In the genomic region with DNA sequence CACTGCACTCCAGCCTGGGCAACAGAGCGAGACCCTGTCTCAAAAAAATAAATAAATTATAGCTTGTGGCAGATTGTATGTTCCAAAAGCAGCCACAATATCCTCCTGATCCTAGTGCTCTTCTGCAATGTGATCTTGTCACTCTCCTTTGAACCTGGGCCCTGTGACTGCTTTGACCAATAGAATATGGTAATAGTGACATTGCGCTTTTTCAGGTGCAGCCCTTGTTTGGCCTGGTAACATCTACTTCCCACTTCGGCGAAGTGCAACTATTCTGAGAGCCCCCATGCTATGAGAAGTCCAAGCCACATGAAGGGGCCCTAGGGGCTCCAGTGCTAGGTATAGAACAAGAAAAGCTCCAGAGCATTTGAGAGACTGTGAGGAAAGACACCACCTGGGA, we compare ENCODE assay signal across 32 cellular contexts.
"Had no signal": no experiment of that assay in that cellular context is flagged by ENCODE, and none has a peak within 500 bp of the region (broad histone marks: within the 10 kb centered on the region; RNA-seq: fewer than 3 reads in every experiment).

No MANE protein-coding gene starts in this region.

- H3K27ac ChIP-seq: ascending aorta, body of pancreas, breast epithelium, SJCRH30, SK-N-MC had no signal

- H3K9me3 Mint-ChIP-seq: activated CD4-positive, alpha-beta T cell treated with anti-CD3 and anti-CD28 coated beads, Interleukin-2, amount 10 ng/mL, durations not matched to agents 7 days and 5 days; activated naive CD4-positive, alpha-beta T cell treated with anti-CD3 and anti-CD28 coated beads, Interleukin-2, amount 50 U/mL, for 24 hours; activated naive CD8-positive, alpha-beta T cell treated with anti-CD3 and anti-CD28 coated beads, Interleukin-2, amount 10 ng/mL, durations not matched to agents 7 days and 5 days; activated T-cell treated with anti-CD3 and anti-CD28 coated beads, Interleukin-2, amount 50 U/mL, for 24 hours; activated T-helper 2 cell treated with anti-CD3 and anti-CD28 coated beads, Interferon-gamma antibody, Interleukin-2, Interleukin-4, amounts not matched to agents 10 μg/mL and 5 μg/mL and 100 μg/mL, durations not matched to agents 14 hours and 24 hours and 36 hours; WTC11 had no signal

- H3K4me1 ChIP-seq: body of pancreas, breast epithelium, SJCRH30 had no signal

- H3K27me3 Mint-ChIP-seq: activated CD4-positive, alpha-beta T cell treated with anti-CD3 and anti-CD28 coated beads for 36 hours had no signal

- DNase-seq: activated CD4-positive, alpha-beta T cell treated with anti-CD3 and anti-CD28 coated beads for 36 hours; activated CD4-positive, alpha-beta T cell treated with anti-CD3 and anti-CD28 coated beads, Interleukin-2, amount 10 ng/mL, durations not matched to agents 7 days and 5 days; activated CD4-positive, alpha-beta T cell treated with anti-CD3 and anti-CD28 coated beads, Interleukin-2, amount 50 U/mL, for 48 hours; activated CD8-positive, alpha-beta T cell treated with anti-CD3 and anti-CD28 coated beads, Interleukin-2, amount 10 ng/mL, durations not matched to agents 7 days and 5 days; activated gamma-delta T cell; activated naive CD4-positive, alpha-beta T cell treated with Interleukin-2 at 50 U/mL for 16 hours; activated naive CD8-positive, alpha-beta T cell treated with anti-CD3 and anti-CD28 coated beads, Interleukin-2, amount 10 ng/mL, durations not matched to agents 7 days and 5 days; activated T-cell treated with anti-CD3 and anti-CD28 coated beads, Interleukin-2, amount 50 U/mL, for 24 hours; amygdala; body of pancreas; caudate nucleus; cerebellar nuclear complex; NCI-H1092; NCI-H1436 treated with DMSO at 0.1 percent for 48 hours; NCI-H1694 treated with DMSO at 0.1 percent for 48 hours; NCI-H2029; NCI-H510A; NCI-H526; NCI-H748 treated with DMSO at 0.1 percent for 48 hours; NK-92 treated with Interleukin-12 subunit alpha and Interleukin-12 subunit beta, amount 100 ng/mL, for 24 hours; SHP77; SJCRH30; T1000 had no signal

- FAIRE-seq: TTC549 had no signal

- ATAC-seq: activated CD4-positive, alpha-beta T cell treated with anti-CD3 and anti-CD28 coated beads for 36 hours; activated CD4-positive, CD25-positive, alpha-beta regulatory T cell treated with anti-CD3 and anti-CD28 coated beads, Interleukin-2, amount 50 U/mL, for 24 hours; activated CD8-positive, alpha-beta T cell treated with anti-CD3 and anti-CD28 coated beads, Interleukin-2, amount 10 ng/mL, durations not matched to agents 7 days and 5 days; body of pancreas; Panc1; WTC11 had no signal

- H3K27ac Mint-ChIP-seq: activated CD4-positive, alpha-beta T cell treated with anti-CD3 and anti-CD28 coated beads for 36 hours; activated CD4-positive, alpha-beta T cell treated with anti-CD3 and anti-CD28 coated beads, Interleukin-2, amount 10 ng/mL, durations not matched to agents 7 days and 5 days; activated CD8-positive, alpha-beta T cell treated with anti-CD3 and anti-CD28 coated beads, Interleukin-2, amount 10 ng/mL, durations not matched to agents 7 days and 5 days; activated naive CD4-positive, alpha-beta T cell treated with anti-CD3 and anti-CD28 coated beads, Interleukin-2, amount 50 U/mL, for 24 hours; activated naive CD8-positive, alpha-beta T cell treated with anti-CD3 and anti-CD28 coated beads, Interleukin-2, amount 10 ng/mL, durations not matched to agents 7 days and 5 days; activated T-cell treated with anti-CD3 and anti-CD28 coated beads, Interleukin-2, amount 50 U/mL, for 24 hours; activated T-helper 2 cell treated with anti-CD3 and anti-CD28 coated beads, Interferon-gamma antibody, Interleukin-2, Interleukin-4, amounts not matched to agents 10 μg/mL and 5 μg/mL and 100 μg/mL, durations not matched to agents 14 hours and 24 hours and 36 hours; WTC11 had no signal

- H3K4me1 Mint-ChIP-seq: activated CD4-positive, alpha-beta T cell treated with anti-CD3 and anti-CD28 coated beads, Interleukin-2, amount 10 ng/mL, durations not matched to agents 7 days and 5 days; activated naive CD4-positive, alpha-beta T cell treated with anti-CD3 and anti-CD28 coated beads, Interleukin-2, amount 50 U/mL, for 24 hours; activated naive CD8-positive, alpha-beta T cell treated with anti-CD3 and anti-CD28 coated beads, Interleukin-2, amount 10 ng/mL, durations not matched to agents 7 days and 5 days; WTC11 had no signal

- H3K4me3 Mint-ChIP-seq: activated CD4-positive, alpha-beta T cell treated with anti-CD3 and anti-CD28 coated beads for 36 hours; activated CD4-positive, alpha-beta T cell treated with anti-CD3 and anti-CD28 coated beads, Interleukin-2, amount 10 ng/mL, durations not matched to agents 7 days and 5 days; activated CD8-positive, alpha-beta T cell treated with anti-CD3 and anti-CD28 coated beads, Interleukin-2, amount 10 ng/mL, durations not matched to agents 7 days and 5 days; activated naive CD4-positive, alpha-beta T cell treated with anti-CD3 and anti-CD28 coated beads, Interleukin-2, amount 50 U/mL, for 24 hours; activated naive CD8-positive, alpha-beta T cell treated with anti-CD3 and anti-CD28 coated beads, Interleukin-2, amount 10 ng/mL, durations not matched to agents 7 days and 5 days; activated T-cell treated with anti-CD3 and anti-CD28 coated beads, Interleukin-2, amount 50 U/mL, for 24 hours; WTC11 had no signal

- H3K36me3 ChIP-seq: ascending aorta, breast epithelium, SJCRH30 had no signal

- H3K27me3 ChIP-seq: ascending aorta, body of pancreas, breast epithelium, SJCRH30 had no signal

- H3K36me3 Mint-ChIP-seq: activated naive CD4-positive, alpha-beta T cell treated with anti-CD3 and anti-CD28 coated beads, Interleukin-2, amount 50 U/mL, for 24 hours; activated naive CD8-positive, alpha-beta T cell treated with anti-CD3 and anti-CD28 coated beads, Interleukin-2, amount 10 ng/mL, durations not matched to agents 7 days and 5 days; WTC11 had no signal

- H3K9me3 ChIP-seq: ascending aorta, body of pancreas, breast epithelium, SJCRH30 had no signal

- H3K4me3 ChIP-seq: ascending aorta, body of pancreas, breast epithelium, SJCRH30, SK-N-MC had no signal
